In genomic region chr12:53046655-53047220, GRCh38 we compare ENCODE assay signal across 8 cellular contexts. TPM values are rescaled to one million over a fixed set of nuclear protein-coding genes. Genes with fewer than 3 reads are reported as not detected.
A peak's percentile ranks its signal among the peaks of the same experiment; 100 is the strongest.
DNase-seq lines count a peak whose midpoint lies in the region; ATAC-seq and TF ChIP-seq lines count a peak whose summit lies in the region.

No MANE protein-coding gene starts in this region.

- H3K27ac Mint-ChIP-seq in HFFc6: peak overlapping the region; percentile 98
- H3K27ac Mint-ChIP-seq in activated CD4-positive, alpha-beta memory T cell treated with anti-CD3 and anti-CD28 coated beads, Interleukin-2, amount 10 ng/mL, durations not matched to agents 7 days and 5 days: peak overlapping the region; percentile 47
- peak overlapping the region; percentile 83 for H3K27ac Mint-ChIP-seq in stimulated activated naive B cell treated with anti-CD40 and anti-IgM and Interleukin-4, amounts not matched to agents 10 μg/mL and 1 μg/mL and 100 μg/mL, for 72 hours

- peak; percentile 51 to 52 for ATAC-seq in stimulated activated naive B cell treated with anti-CD40 and anti-IgM and Interleukin-4, amounts not matched to agents 10 μg/mL and 1 μg/mL and 100 μg/mL, for 72 hours (replicated peaks)

- H3K4me3 Mint-ChIP-seq in HFFc6: peak overlapping the region; percentile 94
- H3K4me3 Mint-ChIP-seq in activated CD4-positive, alpha-beta memory T cell treated with anti-CD3 and anti-CD28 coated beads, Interleukin-2, amount 10 ng/mL, durations not matched to agents 7 days and 5 days: peak overlapping the region; percentile 92
- peak overlapping the region; percentile 94 for H3K4me3 Mint-ChIP-seq in stimulated activated naive B cell treated with anti-CD40 and anti-IgM and Interleukin-4, amounts not matched to agents 10 μg/mL and 1 μg/mL and 100 μg/mL, for 72 hours

- CTCF ChIA-PET in activated CD4-positive, alpha-beta memory T cell treated with anti-CD3 and anti-CD28 coated beads, Interleukin-2, amount 10 ng/mL, durations not matched to agents 7 days and 5 days (lab: Charles Lee): interaction anchor here (0.9 to 2.4 kb wide), 9 partner anchors 8 to 56 kb away, joined by 3 to 12 read pairs (median 4); partner anchors contain the start of gene SOAT2

- H3K9me3 Mint-ChIP-seq in HFFc6: no peaks in the 10 kb centered on the region
- no peaks in the 10 kb centered on the region for H3K9me3 Mint-ChIP-seq in activated CD4-positive, alpha-beta memory T cell treated with anti-CD3 and anti-CD28 coated beads, Interleukin-2, amount 10 ng/mL, durations not matched to agents 7 days and 5 days
- no peaks in the 10 kb centered on the region for H3K9me3 Mint-ChIP-seq in stimulated activated naive B cell treated with anti-CD40 and anti-IgM and Interleukin-4, amounts not matched to agents 10 μg/mL and 1 μg/mL and 100 μg/mL, for 72 hours

- peaks cover 66% of the 10 kb centered on the region for H3K4me1 Mint-ChIP-seq in HFFc6 (ENCODE audit: low read depth)
- peaks cover 17% of the 10 kb centered on the region for H3K4me1 Mint-ChIP-seq in activated CD4-positive, alpha-beta memory T cell treated with anti-CD3 and anti-CD28 coated beads, Interleukin-2, amount 10 ng/mL, durations not matched to agents 7 days and 5 days
- H3K4me1 Mint-ChIP-seq in stimulated activated naive B cell treated with anti-CD40 and anti-IgM and Interleukin-4, amounts not matched to agents 10 μg/mL and 1 μg/mL and 100 μg/mL, for 72 hours: peaks cover 24 to 36% of the 10 kb centered on the region in 2 donors

- POLR2A ChIA-PET in activated CD4-positive, alpha-beta memory T cell treated with anti-CD3 and anti-CD28 coated beads, Interleukin-2, amount 10 ng/mL, durations not matched to agents 7 days and 5 days (lab: Charles Lee): interaction anchor here (1.1 to 1.3 kb wide), 3 partner anchors 39 to 274 kb away, joined by 3 to 6 read pairs (median 3); partner anchors contain the start of genes AAAS and SOAT2

- TF ChIP-seq CTCF in GM12864 (IDR thresholded peaks at IDR 0.05; ENCODE audit: low read depth, low read length, missing control alignments) (no peak), HFFc6 (IDR thresholded peaks at IDR 0.05) (no peak), GM20000 (IDR thresholded peaks at IDR 0.05; ENCODE audit: extremely low read depth, missing control alignments) (no peak)

- peak overlapping the region; percentile 74 for H3K4me3 ChIP-seq in GM12864 (ENCODE audit: low read depth, low read length)

- H3K36me3 Mint-ChIP-seq in HFFc6 (ENCODE audit: low read depth): peaks cover 19% of the 10 kb centered on the region; the same call in 1 of the 2 replicates
- H3K36me3 Mint-ChIP-seq in activated CD4-positive, alpha-beta memory T cell treated with anti-CD3 and anti-CD28 coated beads, Interleukin-2, amount 10 ng/mL, durations not matched to agents 7 days and 5 days (ENCODE audit: low read depth): peaks cover 11% of the 10 kb centered on the region
- H3K36me3 Mint-ChIP-seq in stimulated activated naive B cell treated with anti-CD40 and anti-IgM and Interleukin-4, amounts not matched to agents 10 μg/mL and 1 μg/mL and 100 μg/mL, for 72 hours: peaks cover 4 to 17% of the 10 kb centered on the region in 2 donors

- H3K27ac ChIP-seq in epithelial cell of prostate: peak overlapping the region; percentile 88

- peaks cover 10% of the 10 kb centered on the region for H3K27me3 Mint-ChIP-seq in HFFc6 (ENCODE audit: insufficient read depth)
- H3K27me3 Mint-ChIP-seq in activated CD4-positive, alpha-beta memory T cell treated with anti-CD3 and anti-CD28 coated beads, Interleukin-2, amount 10 ng/mL, durations not matched to agents 7 days and 5 days: peaks cover 13% of the 10 kb centered on the region
- peaks cover 0 to 4% of the 10 kb centered on the region in 2 donors for H3K27me3 Mint-ChIP-seq in stimulated activated naive B cell treated with anti-CD40 and anti-IgM and Interleukin-4, amounts not matched to agents 10 μg/mL and 1 μg/mL and 100 μg/mL, for 72 hours

- DNase-seq in GM12864 (ENCODE audit: low read depth) (no peak), HFFc6 (peak; percentile 85), NCI-H2029 (lab: John Stamatoyannopoulos, UW) (peak; percentile 66), epithelial cell of prostate (ENCODE audit: low read depth, low spot score) (no peak), midbrain (lab: John Stamatoyannopoulos, UW) (peak; percentile 88), GM20000 (ENCODE audit: low spot score) (no peak)
- DNase-seq in activated CD4-positive, alpha-beta memory T cell treated with anti-CD3 and anti-CD28 coated beads, Interleukin-2, amount 10 ng/mL, durations not matched to agents 7 days and 5 days: peak; percentile 56
- DNase-seq in stimulated activated naive B cell treated with anti-CD40 and anti-IgM and Interleukin-4, amounts not matched to agents 10 μg/mL and 1 μg/mL and 100 μg/mL, for 72 hours: peak; percentile 25

RNA-seq across cellular contexts. Expression of gene TNS2, which starts 3.1 kb away (rescaled TPM):
- total RNA-seq in HFFc6 (2021; fragmentation: NEBNext Ultra II Directional; extraction: Animal tissue kit (Norgen Biotek cat#: 25700)): 10 to 100 TPM; 44.3 to 69.2 (median 58.9) TPM
- total RNA-seq in activated CD4-positive, alpha-beta memory T cell treated with anti-CD3 and anti-CD28 coated beads, Interleukin-2, amount 10 ng/mL, durations not matched to agents 7 days and 5 days: under 1 TPM; 0.78 to 0.83 TPM

RNA-seq across cellular contexts. Expression of gene SPRYD3, which starts 32.5 kb away (rescaled TPM):
- 10 to 100 TPM; 50.5 to 59.4 (median 54.9) TPM for total RNA-seq in HFFc6 (2021; fragmentation: NEBNext Ultra II Directional; extraction: Animal tissue kit (Norgen Biotek cat#: 25700))
- total RNA-seq in activated CD4-positive, alpha-beta memory T cell treated with anti-CD3 and anti-CD28 coated beads, Interleukin-2, amount 10 ng/mL, durations not matched to agents 7 days and 5 days: 10 to 100 TPM; 31.2 to 31.3 TPM

RNA-seq across cellular contexts. Expression of gene EIF4B, which starts 40.5 kb away (rescaled TPM):
- total RNA-seq in HFFc6 (2021; fragmentation: NEBNext Ultra II Directional; extraction: Animal tissue kit (Norgen Biotek cat#: 25700)): 100 to 1,000 TPM; 376 to 437 (median 392) TPM
- 100 to 1,000 TPM; 303 to 311 TPM for total RNA-seq in activated CD4-positive, alpha-beta memory T cell treated with anti-CD3 and anti-CD28 coated beads, Interleukin-2, amount 10 ng/mL, durations not matched to agents 7 days and 5 days

RNA-seq across cellular contexts. Expression of gene IGFBP6, which starts 50.7 kb away (rescaled TPM):
- 100 to 1,000 TPM; 317 to 444 (median 430) TPM for total RNA-seq in HFFc6 (2021; fragmentation: NEBNext Ultra II Directional; extraction: Animal tissue kit (Norgen Biotek cat#: 25700))
- total RNA-seq in activated CD4-positive, alpha-beta memory T cell treated with anti-CD3 and anti-CD28 coated beads, Interleukin-2, amount 10 ng/mL, durations not matched to agents 7 days and 5 days: 1 to 10 TPM in 1 of 2 experiments, under 1 TPM in 1; 0.38 to 1.2 TPM

RNA-seq across cellular contexts. Expression of gene SOAT2, which starts 56.5 kb away (rescaled TPM):
- total RNA-seq in HFFc6 (2021; fragmentation: NEBNext Ultra II Directional; extraction: Animal tissue kit (Norgen Biotek cat#: 25700)): under 1 TPM; 0.12 to 0.34 (median 0.18) TPM
- total RNA-seq in activated CD4-positive, alpha-beta memory T cell treated with anti-CD3 and anti-CD28 coated beads, Interleukin-2, amount 10 ng/mL, durations not matched to agents 7 days and 5 days: 1 to 10 TPM; 1.4 to 1.5 TPM

Comparison
In these comparisons a context has a peak if more than half of its experiments do, and no peak if none do; other contexts are left out.
1. DNase-seq: peak in HFFc6 (single experiment), NCI-H2029 (single experiment), activated CD4-positive, alpha-beta memory T cell treated with anti-CD3 and anti-CD28 coated beads, Interleukin-2, amount 10 ng/mL, durations not matched to agents 7 days and 5 days (single experiment), midbrain (single experiment) and stimulated activated naive B cell treated with anti-CD40 and anti-IgM and Interleukin-4, amounts not matched to agents 10 μg/mL and 1 μg/mL and 100 μg/mL, for 72 hours (single experiment); none in GM12864 (single experiment), epithelial cell of prostate (single experiment) and GM20000 (single experiment).
2. H3K27ac Mint-ChIP-seq: peak in every context shown above with its lines; median percentile 98 in HFFc6; 83 in stimulated activated naive B cell treated with anti-CD40 and anti-IgM and Interleukin-4, amounts not matched to agents 10 μg/mL and 1 μg/mL and 100 μg/mL, for 72 hours; 47 in activated CD4-positive, alpha-beta memory T cell treated with anti-CD3 and anti-CD28 coated beads, Interleukin-2, amount 10 ng/mL, durations not matched to agents 7 days and 5 days.
3. RNA of gene TNS2, which starts 3.1 kb away (total RNA-seq): 44.3 to 69.2 TPM in HFFc6; 0.78 to 0.83 TPM in activated CD4-positive, alpha-beta memory T cell treated with anti-CD3 and anti-CD28 coated beads, Interleukin-2, amount 10 ng/mL, durations not matched to agents 7 days and 5 days; every median in the first group is over 10 times any median in the second.
4. Peak in every context shown above with its lines, with median percentiles within 50 percentile points of each other: H3K4me3 Mint-ChIP-seq.